Comparison of ENCODE assay signal across 7 cellular contexts in genomic region chr17:36547776-36548175, GRCh38. TPM values are rescaled to one million over a fixed set of nuclear protein-coding genes. Genes with fewer than 3 reads are reported as not detected.
DNase-seq lines count a peak whose midpoint lies in the region; ATAC-seq, FAIRE-seq and TF ChIP-seq lines count a peak whose summit lies in the region.
"Had no signal": no experiment of that assay in that cellular context is flagged by ENCODE, and none has a peak within 500 bp of the region (broad histone marks: within the 10 kb centered on the region; RNA-seq: fewer than 3 reads in every experiment).

No MANE protein-coding gene starts in this region.

- CTCF ChIA-PET in SK-N-SH (lab: Yijun Ruan, JAX) = interaction anchor here (1.2 to 3.0 kb wide), 2 partner anchors 13 to 14 kb away, joined by 4 to 16 read pairs; partner anchors contain the start of genes MYO19 and PIGW
- CTCF ChIA-PET in K562 (lab: Yijun Ruan, JAX; ENCODE audit: low intra/inter-chr PET ratio) = no interaction called here

- in situ Hi-C loops in K562 (cut with MboI) (loop anchor here (5.0 kb wide), 1 partner anchor 45 kb away; the partner anchor contains the start of gene DHRS11), gastrocnemius medialis (cut with MboI; ENCODE audit: low sequenced_read_pairs in 4 of 4) (loop anchor here in 1 of 4 donors (25.0 kb wide), 2 partner anchors 960 to 1065 kb away; partner anchors contain the start of genes AP2B1, PEX12 and SYNRG)

- H3K27me3 ChIP-seq in SK-N-SH (ENCODE audit: insufficient read depth) (no peaks in the 10 kb centered on the region), K562 (ENCODE audit: control insufficient read depth in 2 of 2, insufficient read depth in 2 of 2, low read length in 2 of 2) (no peaks in the 10 kb centered on the region), gastrocnemius medialis (no peaks in the 10 kb centered on the region)

- H4K20me1 ChIP-seq in SK-N-SH (ENCODE audit: insufficient read depth) = peaks cover 69% of the 10 kb centered on the region
- H4K20me1 ChIP-seq in K562 (replicated peaks; ENCODE audit: control insufficient read depth, insufficient read depth, low read length) = peaks cover 7% of the 10 kb centered on the region; the same call in 1 of the 2 replicates

- peaks cover 29% of the 10 kb centered on the region for H3F3A ChIP-seq in SK-N-SH (replicated peaks; ENCODE audit: insufficient read depth)

- no TSS peak for BruUV-seq in K562 (replicated peaks; lab: Mats Ljungman, UMichigan)

- TF ChIP-seq CTCF in SK-N-SH (IDR thresholded peaks at IDR 0.05) (no peak), K562 (IDR thresholded peaks at IDR 0.05 in 2 of 3, conservative IDR thresholded peaks at IDR 0.05 in 1 of 3; ENCODE audit: insufficient read depth in 2 of 3, low read depth in 1 of 3, low read length in 3 of 3) (no peak), gastrocnemius medialis (IDR thresholded peaks at IDR 0.05 in 4 of 5, conservative IDR thresholded peaks at IDR 0.05 in 1 of 5) (no peak)

- H3K36me3 ChIP-seq in SK-N-SH (replicated peaks in 1 of 2; ENCODE audit: control insufficient read depth in 1 of 2, insufficient read depth in 2 of 2, low read length in 1 of 2) (peaks cover 11 to 28% of the 10 kb centered on the region in 2 experiments), K562 (ENCODE audit: control insufficient read depth, insufficient read depth, low read length) (peaks cover 44% of the 10 kb centered on the region), gastrocnemius medialis (no peaks in the 10 kb centered on the region)

- peaks cover 4 to 9% of the 10 kb centered on the region in 2 experiments; a peak in 2 of 4 replicates for H3K4me1 ChIP-seq in SK-N-SH (ENCODE audit: control insufficient read depth in 1 of 2, insufficient read depth in 2 of 2, low read depth in 1 of 2, low read length in 1 of 2)
- H3K4me1 ChIP-seq in K562 (replicated peaks in 1 of 2; ENCODE audit: control insufficient read depth in 2 of 2, insufficient read depth in 2 of 2, low read length in 2 of 2) = peaks cover 12% of the 10 kb centered on the region in 2 experiments; a peak in 4 of 5 replicates
- peaks cover 51 to 63% of the 10 kb centered on the region in 2 donors for H3K4me1 ChIP-seq in gastrocnemius medialis

- H3K4me2 ChIP-seq in SK-N-SH (peak overlapping the region; percentile 97), K562 (ENCODE audit: insufficient read depth, low read length) (peak overlapping the region; percentile 64)

- TF ChIP-seq EP300 in SK-N-SH (IDR thresholded peaks at IDR 0.05; ENCODE audit: borderline replicate concordance in 1 of 2, low read depth in 1 of 2, low read length in 1 of 2) (no peak), K562 (IDR thresholded peaks at IDR 0.05; ENCODE audit: low read length) (no peak)

- H3K9me2 ChIP-seq in SK-N-SH = no peaks in the 10 kb centered on the region

- ATAC-seq in SK-N-SH treated with all-trans-retinoic acid at 6 μM for 48 hours (no peak), K562 (no peak), gastrocnemius medialis (no peak)

- 0 out of 4 replicates have a peak overlapping the region, but pooled peaks of 1 of the 2 experiments have one; percentile 72 for H3K27ac ChIP-seq in SK-N-SH (ENCODE audit: low read depth in 2 of 2, low read length in 1 of 2)
- peak overlapping the region; percentile 36 for H3K27ac ChIP-seq in K562 (ENCODE audit: extremely low read depth, low read depth, low read length)
- H3K27ac ChIP-seq in gastrocnemius medialis = peak overlapping the region; percentile 99 to 100 (median 100)

- no peak overlapping the region for H2AFZ ChIP-seq in SK-N-SH (ENCODE audit: low read depth)
- no peak overlapping the region for H2AFZ ChIP-seq in K562 (ENCODE audit: low read depth, low read length)

- H3K9me1 ChIP-seq in K562 (ENCODE audit: control insufficient read depth, insufficient read depth, low read length) = no peaks in the 10 kb centered on the region

- H3K4me3 ChIP-seq in SK-N-SH (ENCODE audit: low read depth in 2 of 2, low read length in 1 of 2) (peak overlapping the region in 1 of 2 experiments; percentile 79; a peak in 1 of 4 replicates), K562 (peak overlapping the region; percentile 85; the same call in 1 of the 2 replicates), gastrocnemius medialis (no peak overlapping the region)

- FAIRE-seq in K562 (lab: Jason Lieb, UNC) (no peak), RCC 7860 (lab: Jason Lieb, UNC) (no peak)

- DNase-seq in SK-N-SH (no peak), K562 (ENCODE audit: extremely low read depth in 1 of 4, low spot score in 3 of 4) (no peak), gastrocnemius medialis (no peak), GF-D8 (lab: John Stamatoyannopoulos, UW) (no peak), RCC 7860 (ENCODE audit: low spot score) (no peak)
- DNase-seq: activated CD4-positive, alpha-beta T cell treated with anti-CD3 and anti-CD28 coated beads for 48 hours had no signal

- no peaks in the 10 kb centered on the region for H3K9me3 ChIP-seq in SK-N-SH
- no peaks in the 10 kb centered on the region for H3K9me3 ChIP-seq in K562 (replicated peaks; ENCODE audit: control insufficient read depth, insufficient read depth, low read depth, low read length)
- H3K9me3 ChIP-seq in gastrocnemius medialis = no peaks in the 10 kb centered on the region

- H3K79me2 ChIP-seq in SK-N-SH (ENCODE audit: insufficient read depth) = peaks cover 91% of the 10 kb centered on the region
- peaks cover 92% of the 10 kb centered on the region for H3K79me2 ChIP-seq in K562 (ENCODE audit: control insufficient read depth, insufficient read depth, low read length)

- no peak for TF ChIP-seq RAD21 in SK-N-SH (IDR thresholded peaks at IDR 0.05; ENCODE audit: low read length)
- TF ChIP-seq RAD21 in K562 (CRISPR knock-in tag; conservative IDR thresholded peaks at IDR 0.05 in 1 of 2, IDR thresholded peaks at IDR 0.05 in 1 of 2) = no peak

- no peak for TF ChIP-seq POLR2A in K562 (conservative IDR thresholded peaks at IDR 0.05)
- no peak for TF ChIP-seq POLR2A in gastrocnemius medialis (IDR thresholded peaks at IDR 0.05)

- POLR2A ChIA-PET in SK-N-SH (lab: Yijun Ruan, JAX) (no interaction called here), K562 (lab: Yijun Ruan, JAX) (interaction anchor here (0.9 to 2.4 kb wide), 3 partner anchors 9 to 54 kb away, joined by 3 to 6 read pairs (median 4); partner anchors contain the start of gene MRM1)

- H3K9ac ChIP-seq in SK-N-SH (peak overlapping the region; percentile 88; the same call in 1 of the 2 replicates), K562 (ENCODE audit: insufficient read depth in 1 of 2, low read depth in 2 of 2, low read length in 2 of 2) (peak overlapping the region in 1 of 2 experiments; percentile 89; a peak in 2 of 4 replicates)

- intact Hi-C loops in K562 (cut with micrococcal nuclease) = loop anchor here (10.0 kb wide), 1 partner anchor 177 kb away; no protein-coding TSS in a partner anchor
- intact Hi-C loops in gastrocnemius medialis (cut with DNase I; ENCODE audit: low total_unique reads) = loop anchor here (5.0 kb wide), 1 partner anchor 400 kb away; the partner anchor contains the start of gene AATF

RNA-seq across cellular contexts. Expression of gene GGNBP2, which starts 3.1 kb away (rescaled TPM):
- polyA plus RNA-seq in SK-N-SH (2012; rRNA removed) (74.5 and 79.3 TPM in 2 replicates), K562 (2011; rRNA removed) (87.7 and 96.6 TPM in 2 replicates), K562 (2014; fragmentation: Illumina TruSeq; extraction: Trizol) (78.8 and 89.8 TPM in 2 replicates), K562 (2014; fragmentation: Nextera tagmentation; extraction: Ambion mirVana) (10 to 100 TPM; 35.7 to 41.0 TPM), K562 (2014; rRNA removed) (71.6 and 76.5 TPM in 2 replicates)
- 60.0 and 61.0 TPM in 2 replicates for polyA plus RNA-seq in SK-N-SH (2012; cell fraction: cytosol; rRNA removed)
- polyA plus RNA-seq in SK-N-SH (2012; cell fraction: nucleus; rRNA removed) = 92.6 and 156 TPM in 2 replicates
- 160 and 249 TPM in 2 replicates for total RNA-seq in K562 (2011; cell fraction: chromatin; rRNA removed; ENCODE audit: low replicate concordance)
- total RNA-seq in K562 (2011; cell fraction: nucleolus; rRNA removed) = 57.2 and 67.9 TPM in 2 replicates
- total RNA-seq in K562 (2011; cell fraction: nucleoplasm; rRNA removed) = 114 and 172 TPM in 2 replicates
- total RNA-seq in K562 (2014; rRNA removed) (46.9 and 51.4 TPM in 2 replicates), K562 (2014; rRNA removed; fragmentation: Illumina TruSeq; extraction: Trizol) (64.1 and 66.0 TPM in 2 replicates), K562 (2015; rRNA removed; fragmentation: Illumina TruSeq; extraction: Trizol) (61.5 and 71.3 TPM in 2 replicates), K562 (2021) (53.2 and 60.5 TPM in 2 replicates), gastrocnemius medialis (10 to 100 TPM; 28.8 to 56.6 (median 39.5) TPM)
- 46.2 and 46.7 TPM in 2 replicates for polyA plus RNA-seq in K562 (2011; cell fraction: cytosol; rRNA removed)
- polyA plus RNA-seq in K562 (2011; cell fraction: nucleus; rRNA removed) = 119 and 123 TPM in 2 replicates
- 55.0 and 62.9 TPM in 2 replicates for polyA plus RNA-seq in K562 (2012)
- polyA minus RNA-seq in K562 (2011; rRNA and poly(A)+ RNA removed) = 76.8 and 116 TPM in 2 replicates
- 22.1 and 22.6 TPM in 2 replicates for polyA minus RNA-seq in K562 (2011; cell fraction: cytosol; rRNA and poly(A)+ RNA removed)
- 31.4 and 44.9 TPM in 2 replicates for polyA minus RNA-seq in K562 (2011; cell fraction: nucleus; rRNA and poly(A)+ RNA removed)

RNA-seq across cellular contexts. Expression of gene PIGW, which starts 13.0 kb away (rescaled TPM):
- polyA plus RNA-seq in SK-N-SH (2012; rRNA removed) (10.1 and 11.2 TPM in 2 replicates), K562 (2011; rRNA removed) (14.5 and 26.2 TPM in 2 replicates), K562 (2014; fragmentation: Illumina TruSeq; extraction: Trizol) (29.4 and 33.9 TPM in 2 replicates), K562 (2014; fragmentation: Nextera tagmentation; extraction: Ambion mirVana) (10 to 100 TPM in 1 of 2 experiments, 1 to 10 TPM in 1; 9.5 to 15.4 TPM), K562 (2014; rRNA removed) (16.5 and 25.0 TPM in 2 replicates)
- 12.4 and 14.1 TPM in 2 replicates for polyA plus RNA-seq in SK-N-SH (2012; cell fraction: cytosol; rRNA removed)
- polyA plus RNA-seq in SK-N-SH (2012; cell fraction: nucleus; rRNA removed) = 4.4 and 6.9 TPM in 2 replicates
- total RNA-seq in K562 (2011; cell fraction: chromatin; rRNA removed; ENCODE audit: low replicate concordance) = 12.0 and 21.0 TPM in 2 replicates
- total RNA-seq in K562 (2011; cell fraction: nucleolus; rRNA removed) = 9.6 and 12.7 TPM in 2 replicates
- 22.6 and 29.7 TPM in 2 replicates for total RNA-seq in K562 (2011; cell fraction: nucleoplasm; rRNA removed)
- total RNA-seq in K562 (2014; rRNA removed) (13.0 and 13.8 TPM in 2 replicates), K562 (2014; rRNA removed; fragmentation: Illumina TruSeq; extraction: Trizol) (24.7 and 27.8 TPM in 2 replicates), K562 (2015; rRNA removed; fragmentation: Illumina TruSeq; extraction: Trizol) (21.2 TPM in 2 replicates), K562 (2021) (22.1 and 26.9 TPM in 2 replicates), gastrocnemius medialis (1 to 10 TPM; 3.0 to 6.9 (median 4.7) TPM)
- 11.9 and 12.9 TPM in 2 replicates for polyA plus RNA-seq in K562 (2011; cell fraction: cytosol; rRNA removed)
- 5.3 and 6.3 TPM in 2 replicates for polyA plus RNA-seq in K562 (2011; cell fraction: nucleus; rRNA removed)
- polyA plus RNA-seq in K562 (2012) = 13.2 and 26.4 TPM in 2 replicates
- 6.9 and 11.8 TPM in 2 replicates for polyA minus RNA-seq in K562 (2011; rRNA and poly(A)+ RNA removed)
- polyA minus RNA-seq in K562 (2011; cell fraction: cytosol; rRNA and poly(A)+ RNA removed) = 4.5 and 8.8 TPM in 2 replicates
- 4.6 and 5.0 TPM in 2 replicates for polyA minus RNA-seq in K562 (2011; cell fraction: nucleus; rRNA and poly(A)+ RNA removed)

RNA-seq across cellular contexts. Expression of gene MYO19, which starts 13.1 kb away (rescaled TPM):
- polyA plus RNA-seq in SK-N-SH (2012; rRNA removed) (61.6 and 72.4 TPM in 2 replicates), K562 (2011; rRNA removed) (115 and 135 TPM in 2 replicates), K562 (2014; fragmentation: Illumina TruSeq; extraction: Trizol) (139 and 162 TPM in 2 replicates), K562 (2014; fragmentation: Nextera tagmentation; extraction: Ambion mirVana) (10 to 100 TPM; 21.6 to 24.5 TPM), K562 (2014; rRNA removed) (176 and 178 TPM in 2 replicates)
- polyA plus RNA-seq in SK-N-SH (2012; cell fraction: cytosol; rRNA removed) = 20.3 and 28.5 TPM in 2 replicates
- 344 and 424 TPM in 2 replicates for polyA plus RNA-seq in SK-N-SH (2012; cell fraction: nucleus; rRNA removed)
- 1,055 and 1,571 TPM in 2 replicates for total RNA-seq in K562 (2011; cell fraction: chromatin; rRNA removed; ENCODE audit: low replicate concordance)
- total RNA-seq in K562 (2011; cell fraction: nucleolus; rRNA removed) = 696 and 717 TPM in 2 replicates
- 748 and 751 TPM in 2 replicates for total RNA-seq in K562 (2011; cell fraction: nucleoplasm; rRNA removed)
- total RNA-seq in K562 (2014; rRNA removed) (129 and 163 TPM in 2 replicates), K562 (2014; rRNA removed; fragmentation: Illumina TruSeq; extraction: Trizol) (106 and 112 TPM in 2 replicates), K562 (2015; rRNA removed; fragmentation: Illumina TruSeq; extraction: Trizol) (117 and 121 TPM in 2 replicates), K562 (2021) (136 and 153 TPM in 2 replicates), gastrocnemius medialis (10 to 100 TPM in 3 of 4 donors, 1 to 10 TPM in 1; 7.5 to 16.8 (median 13.2) TPM)
- polyA plus RNA-seq in K562 (2011; cell fraction: cytosol; rRNA removed) = 96.3 and 184 TPM in 2 replicates
- 697 and 1,515 TPM in 2 replicates for polyA plus RNA-seq in K562 (2011; cell fraction: nucleus; rRNA removed)
- polyA plus RNA-seq in K562 (2012) = 69.8 and 106 TPM in 2 replicates
- polyA minus RNA-seq in K562 (2011; rRNA and poly(A)+ RNA removed) = 105 and 166 TPM in 2 replicates
- polyA minus RNA-seq in K562 (2011; cell fraction: cytosol; rRNA and poly(A)+ RNA removed) = 66.4 and 70.3 TPM in 2 replicates
- polyA minus RNA-seq in K562 (2011; cell fraction: nucleus; rRNA and poly(A)+ RNA removed) = 226 and 316 TPM in 2 replicates

RNA-seq across cellular contexts. Expression of gene DHRS11, which starts 43.9 kb away (rescaled TPM):
- polyA plus RNA-seq in SK-N-SH (2012; rRNA removed) = 31.6 and 38.5 TPM in 2 replicates
- 19.6 and 23.8 TPM in 2 replicates for polyA plus RNA-seq in SK-N-SH (2012; cell fraction: cytosol; rRNA removed)
- polyA plus RNA-seq in SK-N-SH (2012; cell fraction: nucleus; rRNA removed) = 72.1 and 75.8 TPM in 2 replicates
- 92.9 and 198 TPM in 2 replicates for total RNA-seq in K562 (2011; cell fraction: chromatin; rRNA removed; ENCODE audit: low replicate concordance)
- total RNA-seq in K562 (2011; cell fraction: nucleolus; rRNA removed) = 118 and 119 TPM in 2 replicates
- total RNA-seq in K562 (2011; cell fraction: nucleoplasm; rRNA removed) = 123 and 139 TPM in 2 replicates
- total RNA-seq in K562 (2014; rRNA removed) = 59.8 and 75.7 TPM in 2 replicates
- 38.3 and 49.7 TPM in 2 replicates for total RNA-seq in K562 (2014; rRNA removed; fragmentation: Illumina TruSeq; extraction: Trizol)
- total RNA-seq in K562 (2015; rRNA removed; fragmentation: Illumina TruSeq; extraction: Trizol) = 43.9 and 45.1 TPM in 2 replicates
- 66.2 and 68.2 TPM in 2 replicates for total RNA-seq in K562 (2021)
- 62.7 and 85.1 TPM in 2 replicates for polyA plus RNA-seq in K562 (2011; rRNA removed)
- 78.5 and 144 TPM in 2 replicates for polyA plus RNA-seq in K562 (2011; cell fraction: cytosol; rRNA removed)
- polyA plus RNA-seq in K562 (2011; cell fraction: nucleus; rRNA removed) = 97.1 and 183 TPM in 2 replicates
- polyA plus RNA-seq in K562 (2012) = 64.9 and 69.7 TPM in 2 replicates
- polyA plus RNA-seq in K562 (2014; fragmentation: Illumina TruSeq; extraction: Trizol) = 99.3 and 123 TPM in 2 replicates
- 10 to 100 TPM; 15.2 to 23.0 TPM for polyA plus RNA-seq in K562 (2014; fragmentation: Nextera tagmentation; extraction: Ambion mirVana)
- 87.3 and 100 TPM in 2 replicates for polyA plus RNA-seq in K562 (2014; rRNA removed)
- 30.9 and 70.0 TPM in 2 replicates for polyA minus RNA-seq in K562 (2011; rRNA and poly(A)+ RNA removed)
- polyA minus RNA-seq in K562 (2011; cell fraction: cytosol; rRNA and poly(A)+ RNA removed) = 31.7 and 48.1 TPM in 2 replicates
- polyA minus RNA-seq in K562 (2011; cell fraction: nucleus; rRNA and poly(A)+ RNA removed) = 20.8 and 30.8 TPM in 2 replicates
- total RNA-seq in gastrocnemius medialis = 10 to 100 TPM in 1 of 4 donors, 1 to 10 TPM in 3; 4.9 to 15.8 (median 7.4) TPM

RNA-seq across cellular contexts. Expression of gene MRM1, which starts 53.6 kb away (rescaled TPM):
- polyA plus RNA-seq in SK-N-SH (2012; rRNA removed) = 9.8 and 10.9 TPM in 2 replicates
- 5.9 and 7.9 TPM in 2 replicates for polyA plus RNA-seq in SK-N-SH (2012; cell fraction: cytosol; rRNA removed)
- 24.6 and 27.4 TPM in 2 replicates for polyA plus RNA-seq in SK-N-SH (2012; cell fraction: nucleus; rRNA removed)
- total RNA-seq in K562 (2011; cell fraction: chromatin; rRNA removed; ENCODE audit: low replicate concordance) = 7.6 and 26.8 TPM in 2 replicates
- 26.1 and 30.4 TPM in 2 replicates for total RNA-seq in K562 (2011; cell fraction: nucleolus; rRNA removed)
- 18.8 and 22.1 TPM in 2 replicates for total RNA-seq in K562 (2011; cell fraction: nucleoplasm; rRNA removed)
- 26.1 and 30.5 TPM in 2 replicates for total RNA-seq in K562 (2014; rRNA removed)
- 9.8 and 12.8 TPM in 2 replicates for total RNA-seq in K562 (2014; rRNA removed; fragmentation: Illumina TruSeq; extraction: Trizol)
- total RNA-seq in K562 (2015; rRNA removed; fragmentation: Illumina TruSeq; extraction: Trizol) = 21.5 and 22.7 TPM in 2 replicates
- total RNA-seq in K562 (2021) = 28.1 and 28.4 TPM in 2 replicates
- 10.7 and 14.1 TPM in 2 replicates for polyA plus RNA-seq in K562 (2011; rRNA removed)
- polyA plus RNA-seq in K562 (2011; cell fraction: cytosol; rRNA removed) = 11.7 and 37.1 TPM in 2 replicates
- polyA plus RNA-seq in K562 (2011; cell fraction: nucleus; rRNA removed) = 10.4 and 25.5 TPM in 2 replicates
- polyA plus RNA-seq in K562 (2012) = 9.7 and 20.2 TPM in 2 replicates
- 22.2 and 27.0 TPM in 2 replicates for polyA plus RNA-seq in K562 (2014; fragmentation: Illumina TruSeq; extraction: Trizol)
- 1 to 10 TPM in 1 of 2 experiments, under 1 TPM in 1; 0.61 to 1.4 TPM for polyA plus RNA-seq in K562 (2014; fragmentation: Nextera tagmentation; extraction: Ambion mirVana)
- polyA plus RNA-seq in K562 (2014; rRNA removed) = 27.1 and 27.2 TPM in 2 replicates
- polyA minus RNA-seq in K562 (2011; rRNA and poly(A)+ RNA removed) = 3.2 and 6.3 TPM in 2 replicates
- polyA minus RNA-seq in K562 (2011; cell fraction: cytosol; rRNA and poly(A)+ RNA removed) = 13.0 and 14.2 TPM in 2 replicates
- polyA minus RNA-seq in K562 (2011; cell fraction: nucleus; rRNA and poly(A)+ RNA removed) = 10.3 and 12.9 TPM in 2 replicates
- total RNA-seq in gastrocnemius medialis = 10 to 100 TPM in 2 of 4 donors, 1 to 10 TPM in 2; 8.8 to 13.9 (median 10.8) TPM

Comparison
In these comparisons a context has a peak if more than half of its experiments do, and no peak if none do; other contexts are left out.
1. RNA of gene MYO19, which starts 13.1 kb away (total RNA-seq): 106 to 1,571 TPM in K562; 7.5 to 16.8 TPM in gastrocnemius medialis; every median in the first group is over 4 times any median in the second.